ENCODE assay signal across 34 cellular contexts in the genomic region with DNA sequence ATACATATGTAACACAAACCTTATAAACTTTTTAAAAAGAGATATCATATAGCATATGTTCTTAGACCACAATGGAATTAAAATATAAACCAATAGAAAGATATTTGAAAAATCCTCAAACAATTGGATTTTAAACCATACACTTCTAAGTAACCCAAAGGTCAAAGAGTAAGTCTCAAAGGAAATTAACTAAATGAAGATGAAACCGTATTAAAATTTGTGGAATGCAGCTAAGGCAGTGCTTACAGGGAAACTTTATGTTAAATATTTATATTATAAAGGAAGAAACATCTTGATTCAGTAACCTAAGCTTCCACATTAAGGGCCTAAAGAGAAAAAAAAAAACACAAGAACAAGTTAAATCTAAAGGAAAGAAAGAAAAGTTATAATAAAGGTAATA.
"Had no signal": no experiment of that assay in that cellular context is flagged by ENCODE, and none has a peak within 500 bp of the region (broad histone marks: within the 10 kb centered on the region; RNA-seq: fewer than 3 reads in every experiment).

No MANE protein-coding gene starts in this region.

- H3K36me3 ChIP-seq: MG63 had no signal

- DNase-seq: Karpas-422, Kasumi-1, MG63, MM.1S, MV-4-11, NCI-H1048, NCI-H1092, NCI-H1092 treated with DMSO at 0.1 percent for 48 hours, NCI-H1105, NCI-H1105 treated with DMSO at 0.1 percent for 48 hours, NCI-H1417, NCI-H1417 treated with DMSO at 0.1 percent for 48 hours, NCI-H1436, NCI-H1436 treated with DMSO at 0.1 percent for 48 hours, NCI-H146, NCI-H1694, NCI-H1694 treated with DMSO at 0.1 percent for 48 hours, NCI-H187, NCI-H187 treated with DMSO at 0.1 percent for 48 hours, NCI-H1930, NCI-H2029, NCI-H2029 treated with DMSO at 0.1 percent for 48 hours, NCI-H2081, NCI-H2081 treated with DMSO at 0.1 percent for 48 hours, NCI-H2107, NCI-H2171, NCI-H2171 treated with DMSO at 0.1 percent for 48 hours, NCI-H2227 treated with DMSO at 0.1 percent for 48 hours, NCI-H226, NCI-H345, NCI-H446, NCI-H446 treated with DMSO at 0.1 percent for 48 hours, NCI-H510A, NCI-H510A treated with DMSO at 0.1 percent for 48 hours had no signal

- H3K9me3 ChIP-seq: MG63 had no signal

- H3K4me3 ChIP-seq: MG63 had no signal

- H3K27me3 ChIP-seq: MG63 had no signal
